11 cellular contexts compared by ENCODE assay signal in the genomic region with DNA sequence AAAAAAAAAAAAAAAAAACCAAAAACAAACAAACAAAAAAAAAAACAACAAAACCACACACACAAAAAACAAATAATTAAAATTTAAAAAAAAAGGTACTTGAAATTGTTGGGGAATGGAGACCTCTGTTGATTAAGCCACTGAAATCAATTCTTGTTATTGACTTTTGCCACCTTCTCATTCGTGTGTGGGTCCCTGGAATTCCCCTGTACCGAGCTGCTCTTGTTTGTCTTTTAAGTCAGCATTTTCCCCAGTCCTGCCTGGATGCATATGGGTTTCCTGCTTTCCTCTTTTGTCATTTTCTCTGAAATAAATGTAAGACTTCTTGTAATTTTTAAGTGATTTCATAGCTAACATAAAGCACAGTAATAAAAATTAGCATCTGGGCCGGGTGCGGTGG. TPM values are rescaled to one million over a fixed set of nuclear protein-coding genes. Genes with fewer than 3 reads are reported as not detected.
A peak's percentile ranks its signal among the peaks of the same experiment; 100 is the strongest.
DNase-seq lines count a peak whose midpoint lies in the region; ATAC-seq lines count a peak whose summit lies in the region.
"Had no signal": no experiment of that assay in that cellular context is flagged by ENCODE, and none has a peak within 500 bp of the region (broad histone marks: within the 10 kb centered on the region; RNA-seq: fewer than 3 reads in every experiment).

No MANE protein-coding gene starts in this region.

- peaks cover 57% of the 10 kb centered on the region for H3K4me1 Mint-ChIP-seq in stimulated activated naive CD8-positive, alpha-beta T cell treated with anti-CD3 and anti-CD28 coated beads, Interleukin-15, Interleukin-2, amounts not matched to agents 100 ng/mL and 50 ng/mL, for 24 hours (ENCODE audit: low read depth)
- H3K4me1 Mint-ChIP-seq in T-helper 2 cell treated with Interferon-gamma antibody and Interleukin-4, amounts not matched to agents 5 μg/mL and 100 μg/mL, for 36 hours (ENCODE audit: low read depth), result peaks cover 31% of the 10 kb centered on the region
- H3K4me1 Mint-ChIP-seq in immature natural killer cell, result peaks cover 25 to 51% of the 10 kb centered on the region in 2 donors

- no peaks in the 10 kb centered on the region for H3K27me3 Mint-ChIP-seq in stimulated activated naive CD8-positive, alpha-beta T cell treated with anti-CD3 and anti-CD28 coated beads, Interleukin-15, Interleukin-2, amounts not matched to agents 100 ng/mL and 50 ng/mL, for 24 hours
- no peaks in the 10 kb centered on the region for H3K27me3 Mint-ChIP-seq in T-helper 2 cell treated with Interferon-gamma antibody and Interleukin-4, amounts not matched to agents 5 μg/mL and 100 μg/mL, for 36 hours (ENCODE audit: low read depth)
- H3K27me3 Mint-ChIP-seq in immature natural killer cell (ENCODE audit: low read depth in 3 of 3), result peaks cover 0 to 8% (median 0%) of the 10 kb centered on the region in 3 donors

- no peak for DNase-seq in stimulated activated naive CD8-positive, alpha-beta T cell treated with anti-CD3 and anti-CD28 coated beads, Interleukin-15, Interleukin-2, amounts not matched to agents 100 U/mL and 50 U/mL, for 24 hours
- DNase-seq in T-helper 2 cell treated with Interferon-gamma antibody and Interleukin-4, amounts not matched to agents 5 μg/mL and 100 μg/mL, for 36 hours (ENCODE audit: low spot score), result no peak
- DNase-seq in immature natural killer cell (no peak), NCI-H524 treated with DMSO at 0.1 percent for 48 hours (lab: John Stamatoyannopoulos, UW) (no peak)
- DNase-seq: NCI-H1092 treated with DMSO at 0.1 percent for 48 hours, NCI-H510A, PC-3 had no signal

- no peak overlapping the region for H3K4me3 Mint-ChIP-seq in stimulated activated naive CD8-positive, alpha-beta T cell treated with anti-CD3 and anti-CD28 coated beads, Interleukin-15, Interleukin-2, amounts not matched to agents 100 ng/mL and 50 ng/mL, for 24 hours
- H3K4me3 Mint-ChIP-seq in T-helper 2 cell treated with Interferon-gamma antibody and Interleukin-4, amounts not matched to agents 5 μg/mL and 100 μg/mL, for 36 hours, result no peak overlapping the region
- no peak overlapping the region for H3K4me3 Mint-ChIP-seq in immature natural killer cell

- H3K9me3 Mint-ChIP-seq in stimulated activated naive CD8-positive, alpha-beta T cell treated with anti-CD3 and anti-CD28 coated beads, Interleukin-15, Interleukin-2, amounts not matched to agents 100 ng/mL and 50 ng/mL, for 24 hours, result no peaks in the 10 kb centered on the region
- no peaks in the 10 kb centered on the region for H3K9me3 Mint-ChIP-seq in T-helper 2 cell treated with Interferon-gamma antibody and Interleukin-4, amounts not matched to agents 5 μg/mL and 100 μg/mL, for 36 hours
- H3K9me3 Mint-ChIP-seq in immature natural killer cell, result no peaks in the 10 kb centered on the region

- no peak for ATAC-seq in stimulated activated naive CD8-positive, alpha-beta T cell treated with anti-CD3 and anti-CD28 coated beads, Interleukin-15, Interleukin-2, amounts not matched to agents 100 U/mL and 50 U/mL, for 24 hours
- no peak for ATAC-seq in GM19455 (IDR thresholded peaks at IDR 0.05; ENCODE audit: unreplicated experiment)
- ATAC-seq in GM19035 (IDR thresholded peaks at IDR 0.05; ENCODE audit: unreplicated experiment), result no peak
- ATAC-seq in esophagus mucosa, result no peak
- ATAC-seq: PC-3 had no signal

- peak overlapping the region; percentile 75 for H3K27ac Mint-ChIP-seq in stimulated activated naive CD8-positive, alpha-beta T cell treated with anti-CD3 and anti-CD28 coated beads, Interleukin-15, Interleukin-2, amounts not matched to agents 100 ng/mL and 50 ng/mL, for 24 hours
- peak overlapping the region; percentile 31 for H3K27ac Mint-ChIP-seq in T-helper 2 cell treated with Interferon-gamma antibody and Interleukin-4, amounts not matched to agents 5 μg/mL and 100 μg/mL, for 36 hours
- peak overlapping the region in 5 of 6 donors; percentile 22 to 83 (median 61) for H3K27ac Mint-ChIP-seq in immature natural killer cell

- H3K36me3 Mint-ChIP-seq in stimulated activated naive CD8-positive, alpha-beta T cell treated with anti-CD3 and anti-CD28 coated beads, Interleukin-15, Interleukin-2, amounts not matched to agents 100 ng/mL and 50 ng/mL, for 24 hours (ENCODE audit: low read depth), result peaks cover 51% of the 10 kb centered on the region
- peaks cover 27% of the 10 kb centered on the region for H3K36me3 Mint-ChIP-seq in T-helper 2 cell treated with Interferon-gamma antibody and Interleukin-4, amounts not matched to agents 5 μg/mL and 100 μg/mL, for 36 hours (ENCODE audit: low read depth)
- peaks cover 0 to 15% (median 9%) of the 10 kb centered on the region in 3 donors for H3K36me3 Mint-ChIP-seq in immature natural killer cell

RNA-seq across cellular contexts. Expression of gene GPBP1, which starts 45.5 kb away (rescaled TPM):
- 10 to 100 TPM; 60.7 to 95.6 (median 80.4) TPM for polyA plus RNA-seq in immature natural killer cell
- 35.1 TPM for total RNA-seq in esophagus mucosa
